Comparison of ENCODE assay signal across 1 cellular context in genomic region chr6:31560697-31561058, GRCh38.
TF ChIP-seq lines count a peak whose summit lies in the region.

No MANE protein-coding gene starts in this region.

TF ChIP-seq in GM23338, 12 proteins besides CTCF, POLR2A, EP300 and RAD21 (continued from another document):
- no peak for TF ChIP-seq ZNF462 (CRISPR knock-in tag; IDR thresholded peaks at IDR 0.05)
- no peak for TF ChIP-seq JUNB (IDR thresholded peaks at IDR 0.05; ENCODE audit: unreplicated experiment)
- TF ChIP-seq ZNF114 (CRISPR knock-in tag; IDR thresholded peaks at IDR 0.05) = no peak
